In the genomic region with DNA sequence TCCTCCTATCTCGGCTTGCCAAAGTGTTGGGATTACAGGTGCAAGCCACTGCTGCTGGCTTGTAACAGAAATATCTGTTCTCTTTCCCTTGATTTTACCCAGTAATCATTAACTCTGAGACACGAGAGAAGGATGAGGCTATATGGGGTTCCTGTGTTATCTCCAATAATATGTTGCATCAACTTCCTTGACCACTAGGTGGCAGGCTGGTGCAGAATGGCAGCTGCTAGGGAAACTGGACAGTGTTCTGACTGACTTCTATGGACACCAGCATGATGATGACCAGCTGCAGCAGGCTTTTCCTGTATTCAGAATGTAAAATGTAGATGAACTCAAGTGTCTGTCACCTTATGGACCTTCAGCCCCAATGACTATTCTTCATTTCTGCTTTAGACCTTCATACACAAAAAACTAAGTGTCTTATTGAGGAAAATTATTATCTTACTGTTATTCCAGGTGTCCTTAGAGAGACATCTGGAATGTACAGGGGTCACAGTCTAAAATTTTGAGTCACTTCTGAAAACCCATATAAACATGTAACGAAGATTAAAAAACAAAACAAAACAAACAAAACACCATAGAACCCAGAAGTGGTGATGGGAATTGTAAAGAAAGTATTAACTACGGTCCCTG, we compare ENCODE assay signal across 8 cellular contexts. TPM values are rescaled to one million over a fixed set of nuclear protein-coding genes. Genes with fewer than 3 reads are reported as not detected.
DNase-seq lines count a peak whose midpoint lies in the region; ATAC-seq, FAIRE-seq and TF ChIP-seq lines count a peak whose summit lies in the region.

No MANE protein-coding gene starts in this region.

- no peaks in the 10 kb centered on the region for H3K36me3 Mint-ChIP-seq in activated T-cell treated with anti-CD3 and anti-CD28 coated beads, Interleukin-2, amount 50 U/mL, for 72 hours (ENCODE audit: insufficient read depth in 2 of 2)
- no peaks in the 10 kb centered on the region for H3K36me3 Mint-ChIP-seq in type B pancreatic cell

- DNase-seq in DMS79 (lab: John Stamatoyannopoulos, UW) (peak; percentile 9), RCC 7860 (ENCODE audit: low spot score) (peak; percentile 67), fibroblast of the aortic adventitia (ENCODE audit: low read depth) (peak; percentile 85), occipital lobe (lab: John Stamatoyannopoulos, UW) (peak; percentile 32), type B pancreatic cell (ENCODE audit: extremely low spot score, unreplicated experiment) (peak; percentile 76)
- DNase-seq in activated T-cell treated with anti-CD3 and anti-CD28 coated beads, Interleukin-2, amount 50 U/mL, for 72 hours: peak; percentile 75 to 81

- no peak overlapping the region for H3K4me3 Mint-ChIP-seq in activated T-cell treated with anti-CD3 and anti-CD28 coated beads, Interleukin-2, amount 50 U/mL, for 72 hours
- H3K4me3 Mint-ChIP-seq in type B pancreatic cell: no peak overlapping the region

- no peaks in the 10 kb centered on the region for H3K9me3 Mint-ChIP-seq in activated T-cell treated with anti-CD3 and anti-CD28 coated beads, Interleukin-2, amount 50 U/mL, for 72 hours
- no peaks in the 10 kb centered on the region for H3K9me3 Mint-ChIP-seq in type B pancreatic cell

- H3K4me3 ChIP-seq in fibroblast of the aortic adventitia (ENCODE audit: low read depth, low read length): no peak overlapping the region

- H3K27ac Mint-ChIP-seq in activated T-cell treated with anti-CD3 and anti-CD28 coated beads, Interleukin-2, amount 50 U/mL, for 72 hours: no peak overlapping the region
- H3K27ac Mint-ChIP-seq in type B pancreatic cell: peak overlapping the region; percentile 15

- peaks cover 18% of the 10 kb centered on the region for H3K27me3 Mint-ChIP-seq in activated T-cell treated with anti-CD3 and anti-CD28 coated beads, Interleukin-2, amount 50 U/mL, for 72 hours (ENCODE audit: low read depth)
- H3K27me3 Mint-ChIP-seq in type B pancreatic cell: no peaks in the 10 kb centered on the region

- peak; percentile 75 for FAIRE-seq in RCC 7860 (lab: Jason Lieb, UNC)

- TF ChIP-seq CTCF in fibroblast of the aortic adventitia (IDR thresholded peaks at IDR 0.05; ENCODE audit: insufficient read depth, low read length) (peak; percentile 91), type B pancreatic cell (conservative IDR thresholded peaks at IDR 0.05) (peak; percentile 92)

- ATAC-seq in GM21360 (IDR thresholded peaks at IDR 0.05; ENCODE audit: unreplicated experiment) (peak; percentile 92), HG03571 (IDR thresholded peaks at IDR 0.05; ENCODE audit: unreplicated experiment) (peak; percentile 96)
- ATAC-seq in activated T-cell treated with anti-CD3 and anti-CD28 coated beads, Interleukin-2, amount 50 U/mL, for 72 hours (replicated peaks in 1 of 2): peak; percentile 86 to 90

- no peaks in the 10 kb centered on the region for H3K4me1 Mint-ChIP-seq in activated T-cell treated with anti-CD3 and anti-CD28 coated beads, Interleukin-2, amount 50 U/mL, for 72 hours (ENCODE audit: low read depth)
- peaks cover 5% of the 10 kb centered on the region for H3K4me1 Mint-ChIP-seq in type B pancreatic cell (ENCODE audit: unreplicated experiment)

RNA-seq across cellular contexts. Expression of a gene that starts 20.4 kb away (rescaled TPM):
- 10 to 100 TPM; 14.9 to 21.6 TPM for total RNA-seq in activated T-cell treated with anti-CD3 and anti-CD28 coated beads, Interleukin-2, amount 50 U/mL, for 72 hours
- total RNA-seq in fibroblast of the aortic adventitia (ENCODE audit: low replicate concordance) (39.2 and 170 TPM in 2 replicates), occipital lobe (1.6 TPM), type B pancreatic cell (ENCODE audit: low replicate concordance) (1.3 and 1.5 TPM in 2 replicates)

RNA-seq across cellular contexts. Expression of a gene that starts 21.8 kb away (rescaled TPM):
- 1 to 10 TPM; 3.2 to 4.7 TPM for total RNA-seq in activated T-cell treated with anti-CD3 and anti-CD28 coated beads, Interleukin-2, amount 50 U/mL, for 72 hours
- total RNA-seq in fibroblast of the aortic adventitia (ENCODE audit: low replicate concordance): 13.8 and 38.2 TPM in 2 replicates
- 27.9 TPM for total RNA-seq in occipital lobe
- 9.7 and 17.8 TPM in 2 replicates for total RNA-seq in type B pancreatic cell (ENCODE audit: low replicate concordance)

Comparison
In these comparisons a context has a peak if more than half of its experiments do, and no peak if none do; other contexts are left out.
1. DNase-seq: peak in every context shown above with its lines; median percentile 85 in fibroblast of the aortic adventitia; 78 in activated T-cell treated with anti-CD3 and anti-CD28 coated beads, Interleukin-2, amount 50 U/mL, for 72 hours; 76 in type B pancreatic cell; 67 in RCC 7860; 32 in occipital lobe; 9 in DMS79.